ENCODE assay signal across 8 cellular contexts in genomic region chr7:2688409-2689342, GRCh38. TPM values are rescaled to one million over a fixed set of nuclear protein-coding genes. Genes with fewer than 3 reads are reported as not detected.
DNase-seq lines count a peak whose midpoint lies in the region; ATAC-seq, FAIRE-seq and TF ChIP-seq lines count a peak whose summit lies in the region.

No MANE protein-coding gene starts in this region.

- H3K9me3 ChIP-seq in T-helper 17 cell (ENCODE audit: control insufficient read depth, low read length, poor library complexity, severe bottlenecking) (no peaks in the 10 kb centered on the region), kidney (ENCODE audit: control insufficient read depth in 1 of 2, low read length in 2 of 2) (no peaks in the 10 kb centered on the region)

- 13% methylated on average over 62 of the region's 62 CpGs for WGBS in urinary bladder

- no peak for TF ChIP-seq CTCF in kidney (IDR thresholded peaks at IDR 0.05; ENCODE audit: borderline replicate concordance, extremely low read depth, insufficient read depth)

- DNase-seq in activated T-cell treated with anti-CD3 and anti-CD28 coated beads, Interleukin-2, amount 50 U/mL, for 24 hours = no peak
- DNase-seq in activated T-cell treated with anti-CD3 and anti-CD28 coated beads, Interleukin-2, amount 50 U/mL, for 48 hours = no peak
- DNase-seq in T-helper 17 cell (no peak), kidney (peak; percentile 67)
- no peak for DNase-seq in stimulated activated CD4-positive, alpha-beta T cell treated with anti-CD3 and anti-CD28 coated beads, Interleukin-4, amount 100 ng/mL, for 4 hours
- DNase-seq in activated CD8-positive, alpha-beta memory T cell treated with anti-CD3 and anti-CD28 coated beads, Interleukin-2, amount 50 U/mL, for 4 hours = no peak

- H3K4me3 ChIP-seq in kidney (ENCODE audit: low read length in 2 of 2) = no peak overlapping the region
- H3K4me3 ChIP-seq in urinary bladder (ENCODE audit: low read depth, low read length) = peak overlapping the region; percentile 37

- H3K4me3 Mint-ChIP-seq in activated T-cell treated with anti-CD3 and anti-CD28 coated beads, Interleukin-2, amount 50 U/mL, for 24 hours = no peak overlapping the region
- H3K4me3 Mint-ChIP-seq in T-helper 17 cell = peak overlapping the region; percentile 39

- peaks cover 52% of the 10 kb centered on the region for H3K27me3 Mint-ChIP-seq in activated T-cell treated with anti-CD3 and anti-CD28 coated beads, Interleukin-2, amount 50 U/mL, for 24 hours
- H3K27me3 Mint-ChIP-seq in T-helper 17 cell = peaks cover 32% of the 10 kb centered on the region

- H3K27ac ChIP-seq in kidney (ENCODE audit: low read depth in 2 of 2, low read length in 2 of 2) (no peak overlapping the region), urinary bladder (ENCODE audit: low read depth) (no peak overlapping the region)

- no peaks in the 10 kb centered on the region for H3K9me3 Mint-ChIP-seq in activated T-cell treated with anti-CD3 and anti-CD28 coated beads, Interleukin-2, amount 50 U/mL, for 24 hours

- H3K4me1 ChIP-seq in kidney (ENCODE audit: control insufficient read depth in 1 of 2, insufficient read depth in 1 of 2, low read depth in 1 of 2, low read length in 2 of 2) (peaks cover 0 to 8% of the 10 kb centered on the region in 2 donors), urinary bladder (ENCODE audit: insufficient read depth) (no peaks in the 10 kb centered on the region)

- H3K36me3 ChIP-seq in kidney (ENCODE audit: control insufficient read depth in 1 of 2, insufficient read depth in 2 of 2, low read length in 2 of 2) = no peaks in the 10 kb centered on the region
- no peaks in the 10 kb centered on the region for H3K36me3 ChIP-seq in urinary bladder (ENCODE audit: insufficient read depth)

- H3K27ac Mint-ChIP-seq in activated T-cell treated with anti-CD3 and anti-CD28 coated beads, Interleukin-2, amount 50 U/mL, for 24 hours = peak overlapping the region; percentile 26
- no peak overlapping the region for H3K27ac Mint-ChIP-seq in T-helper 17 cell

- intact Hi-C loops in kidney (cut with DNase I) = no loop called here

- H3K4me1 Mint-ChIP-seq in activated T-cell treated with anti-CD3 and anti-CD28 coated beads, Interleukin-2, amount 50 U/mL, for 24 hours (ENCODE audit: low read depth) = peaks cover 10% of the 10 kb centered on the region
- peaks cover 5% of the 10 kb centered on the region for H3K4me1 Mint-ChIP-seq in T-helper 17 cell

- FAIRE-seq in kidney (lab: Jason Lieb, UNC) = no peak

- no peak overlapping the region for H3K9ac ChIP-seq in kidney (ENCODE audit: low read length in 2 of 2)

- ATAC-seq in HG02840 (IDR thresholded peaks at IDR 0.05; ENCODE audit: low FRiP score, unreplicated experiment) = peak; percentile 62
- ATAC-seq in T-helper 17 cell = peak; percentile 21

- no peaks in the 10 kb centered on the region for H3K36me3 Mint-ChIP-seq in activated T-cell treated with anti-CD3 and anti-CD28 coated beads, Interleukin-2, amount 50 U/mL, for 24 hours (ENCODE audit: low read depth)
- H3K36me3 Mint-ChIP-seq in T-helper 17 cell (ENCODE audit: low read depth) = peaks cover 2% of the 10 kb centered on the region

RNA-seq across cellular contexts. Expression of gene AMZ1, which starts 0.7 kb away (rescaled TPM):
- under 1 TPM; 0.32 to 0.76 TPM for total RNA-seq in T-helper 17 cell
- 0.16 TPM for total RNA-seq in kidney
- not detected for polyA plus RNA-seq in kidney (ENCODE audit: insufficient read depth, low read depth, low replicate concordance)
- total RNA-seq in urinary bladder = 0.11 TPM
- polyA plus RNA-seq in urinary bladder = 0.22 TPM

RNA-seq across cellular contexts. Expression of gene TTYH3, which starts 56.9 kb away (rescaled TPM):
- total RNA-seq in T-helper 17 cell = 10 to 100 TPM; 13.2 to 14.8 TPM
- total RNA-seq in kidney = 55.0 TPM
- polyA plus RNA-seq in kidney (ENCODE audit: insufficient read depth, low read depth, low replicate concordance) = 22.5 TPM
- total RNA-seq in urinary bladder = 29.2 TPM
- 26.7 TPM for polyA plus RNA-seq in urinary bladder
